Comparison of ENCODE assay signal across 26 cellular contexts in the genomic region with DNA sequence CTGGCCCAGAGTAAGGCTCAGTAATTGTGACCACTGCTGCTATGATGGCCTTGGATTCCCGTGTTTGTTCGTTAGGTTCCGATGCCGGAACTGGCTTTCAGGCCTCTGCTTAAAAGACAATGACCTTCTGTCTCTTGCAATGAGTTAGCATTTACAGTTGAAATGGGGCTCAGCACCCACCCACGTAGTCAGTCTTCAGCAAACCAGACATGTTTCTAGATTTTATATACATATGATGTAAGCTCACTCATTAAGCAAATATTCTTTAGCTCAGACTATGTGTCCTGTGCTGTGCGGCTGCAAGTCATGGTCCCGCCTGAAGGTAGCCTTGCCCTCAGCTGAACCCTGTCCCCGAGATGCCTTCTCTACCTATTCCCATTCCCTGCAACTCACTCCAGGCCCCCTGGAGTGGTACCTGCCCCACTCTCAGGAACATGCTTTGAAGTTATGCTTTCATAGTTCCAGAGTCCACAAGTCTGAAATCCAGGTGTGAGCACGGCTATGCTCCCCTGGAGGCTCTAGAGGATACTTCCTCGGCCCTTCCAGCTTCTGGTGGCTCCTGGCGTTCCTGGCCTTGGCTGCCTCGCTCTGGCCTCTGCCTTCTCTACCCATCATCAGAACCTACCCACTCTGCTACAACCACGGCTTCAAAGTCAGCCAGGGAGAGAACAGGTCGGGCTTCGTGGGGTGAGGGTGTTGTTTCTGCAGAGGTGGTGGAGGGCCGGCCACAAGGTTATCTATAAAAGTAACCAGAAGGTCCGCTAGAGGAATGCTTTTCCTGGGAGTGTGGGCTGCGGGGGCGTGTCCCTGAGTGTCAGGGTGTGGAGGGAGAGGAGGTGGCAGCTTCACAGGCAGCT.
DNase-seq lines count a peak whose midpoint lies in the region; ATAC-seq, FAIRE-seq and TF ChIP-seq lines count a peak whose summit lies in the region.
"Had no signal": no experiment of that assay in that cellular context is flagged by ENCODE, and none has a peak within 500 bp of the region (broad histone marks: within the 10 kb centered on the region; RNA-seq: fewer than 3 reads in every experiment).

No MANE protein-coding gene starts in this region.

- H3K4me3 ChIP-seq in Caco-2 (ENCODE audit: low read depth, low read length) (no peak overlapping the region), hepatocyte (no peak overlapping the region), spleen (no peak overlapping the region)
- H3K4me3 ChIP-seq: A549, GM23338, SJSA1 had no signal

- no peak for FAIRE-seq in D721Med (lab: Jason Lieb, UNC)
- FAIRE-seq: A549, G401.6, GM12891 had no signal

- H3K27me3 ChIP-seq in Caco-2 (replicated peaks; ENCODE audit: control insufficient read depth, insufficient read depth, low read length): no peaks in the 10 kb centered on the region
- no peaks in the 10 kb centered on the region for H3K27me3 ChIP-seq in hepatocyte
- no peaks in the 10 kb centered on the region for H3K27me3 ChIP-seq in spleen (replicated peaks in 1 of 7)
- H3K27me3 ChIP-seq: SJSA1 had no signal

- H4K20me1 ChIP-seq in hepatocyte (ENCODE audit: insufficient read depth, poor library complexity, severe bottlenecking): no peaks in the 10 kb centered on the region

- H3K4me1 Mint-ChIP-seq in Caco-2 (ENCODE audit: low read depth, unreplicated experiment) (peaks cover 12% of the 10 kb centered on the region), WTC11 (peaks cover 7% of the 10 kb centered on the region; the same call in 1 of the 2 replicates)

- H3K27me3 Mint-ChIP-seq in Caco-2 (ENCODE audit: insufficient read depth, unreplicated experiment) (no peaks in the 10 kb centered on the region), WTC11 (ENCODE audit: low read depth) (peaks cover 10% of the 10 kb centered on the region)

- H3K9me3 ChIP-seq in Caco-2: peaks cover 6% of the 10 kb centered on the region; the same call in 1 of the 2 replicates
- no peaks in the 10 kb centered on the region for H3K9me3 ChIP-seq in hepatocyte (ENCODE audit: low read depth)
- H3K9me3 ChIP-seq in spleen: peaks cover 0 to 39% (median 27%) of the 10 kb centered on the region in 8 donors
- H3K9me3 ChIP-seq: SJSA1 had no signal

- no peaks in the 10 kb centered on the region for H3K9me2 ChIP-seq in hepatocyte (replicated peaks; ENCODE audit: insufficient read depth)

- intact Hi-C loops in Caco-2 (cut with micrococcal nuclease; ENCODE audit: unreplicated experiment): no loop called here
- intact Hi-C loops in spleen (cut with DNase I; ENCODE audit: low total_unique reads): no loop called here

- no peaks in the 10 kb centered on the region for H3K36me3 ChIP-seq in Caco-2 (ENCODE audit: control insufficient read depth, insufficient read depth, low read length)
- H3K36me3 ChIP-seq in hepatocyte (replicated peaks; ENCODE audit: insufficient read depth, low read depth): no peaks in the 10 kb centered on the region
- peaks cover 0 to 25% (median 2%) of the 10 kb centered on the region in 6 donors for H3K36me3 ChIP-seq in spleen
- H3K36me3 ChIP-seq: SJSA1 had no signal

- H3K4me3 Mint-ChIP-seq in Caco-2 (ENCODE audit: unreplicated experiment) (peak overlapping the region; percentile 35), WTC11 (no peak overlapping the region)
- H3K4me3 Mint-ChIP-seq: CD8-positive, alpha-beta T cell; GM23338 had no signal

- no peaks in the 10 kb centered on the region for H3K9me3 Mint-ChIP-seq in Caco-2 (ENCODE audit: unreplicated experiment)
- H3K9me3 Mint-ChIP-seq in WTC11: peaks cover 10% of the 10 kb centered on the region
- H3K9me3 Mint-ChIP-seq: GM23338 had no signal

- DNase-seq in Caco-2 (peak; percentile 52 to 74), WTC11 (ENCODE audit: low spot score) (no peak), hepatocyte (ENCODE audit: low spot score) (peak; percentile 22), spleen (peak; percentile 35), NAMALWA (ENCODE audit: low spot score) (no peak), D721Med (ENCODE audit: insufficient read length, low spot score) (no peak), DMS53 (lab: John Stamatoyannopoulos, UW) (no peak)
- DNase-seq: C1 segment of cervical spinal cord; CD8-positive, alpha-beta T cell; HCEC 1CT; Kasumi-1; NCI-H1105; NCI-H1436 treated with DMSO at 0.1 percent for 48 hours; NCI-H187 treated with DMSO at 0.1 percent for 48 hours; NCI-H2107; NCI-H446; NCI-H524 treated with DMSO at 0.1 percent for 48 hours; NCI-H774; PC-3; Right ventricle myocardium superior had no signal

- H2AFZ ChIP-seq in hepatocyte: no peak overlapping the region
- H2AFZ ChIP-seq: GM23338 had no signal

- TF ChIP-seq CTCF in Caco-2 (IDR thresholded peaks at IDR 0.05; ENCODE audit: insufficient read depth in 1 of 2, low read depth in 1 of 2, low read length in 1 of 2, severe bottlenecking in 1 of 2, unreplicated experiment in 1 of 2): peak in 1 of 2 experiments; percentile 0
- no peak for TF ChIP-seq CTCF in WTC11 (IDR thresholded peaks at IDR 0.05)
- no peak for TF ChIP-seq CTCF in hepatocyte (IDR thresholded peaks at IDR 0.05; ENCODE audit: poor library complexity)
- no peak for TF ChIP-seq CTCF in spleen (IDR thresholded peaks at IDR 0.05 in 8 of 11, conservative IDR thresholded peaks at IDR 0.05 in 3 of 11)
- TF ChIP-seq CTCF in D721Med (IDR thresholded peaks at IDR 0.05; ENCODE audit: insufficient read depth, missing control alignments): no peak

- H3K4me1 ChIP-seq in Caco-2 (peaks cover 23% of the 10 kb centered on the region), hepatocyte (ENCODE audit: insufficient read depth) (no peaks in the 10 kb centered on the region), spleen (no peaks in the 10 kb centered on the region)
- H3K4me1 ChIP-seq: A549, SJSA1 had no signal

- ATAC-seq in WTC11: no peak
- ATAC-seq: A549; CD8-positive, alpha-beta T cell; GM23338; PC-3 had no signal

- H3K36me3 Mint-ChIP-seq in Caco-2 (ENCODE audit: insufficient read depth, unreplicated experiment): peaks cover 5% of the 10 kb centered on the region
- peaks cover 7% of the 10 kb centered on the region; the same call in 1 of the 2 replicates for H3K36me3 Mint-ChIP-seq in WTC11

- POLR2A ChIA-PET in Caco-2 (lab: Charles Lee): no interaction called here
- POLR2A ChIA-PET in WTC11 (lab: Charles Lee): no interaction called here

- peak overlapping the region; percentile 60 for H3K27ac Mint-ChIP-seq in Caco-2 (ENCODE audit: unreplicated experiment)
- no peak overlapping the region for H3K27ac Mint-ChIP-seq in WTC11
- H3K27ac Mint-ChIP-seq: CD8-positive, alpha-beta T cell; GM23338 had no signal

- CTCF ChIA-PET in Caco-2 (lab: Charles Lee): interaction anchor here (0.8 kb wide), 1 partner anchor 11 kb away, joined by 4 read pairs; no protein-coding TSS in a partner anchor
- CTCF ChIA-PET in WTC11 (lab: Charles Lee): interaction anchor here (0.6 to 0.9 kb wide), 3 partner anchors 10 to 611 kb away, joined by 3 read pairs; no protein-coding TSS in a partner anchor

- no peak overlapping the region for H3K4me2 ChIP-seq in hepatocyte
- H3K4me2 ChIP-seq: A549, GM23338 had no signal

- no peaks in the 10 kb centered on the region for H3K79me2 ChIP-seq in hepatocyte

- WGBS in hepatocyte (ENCODE audit: low lambda C conversion rate, missing lambda C conversion rate): 73% methylated on average over 19 of the region's 19 CpGs
- 90 to 92% (median 91%) methylated on average over 18 to 19 of the region's 19 CpGs for WGBS in spleen, 5 donors

- BruUV-seq in Caco-2 (replicated peaks; lab: Mats Ljungman, UMichigan): no TSS peak

- no peak for TF ChIP-seq POLR2A in spleen (IDR thresholded peaks at IDR 0.05)

- H3K27ac ChIP-seq in hepatocyte: no peak overlapping the region
- no peak overlapping the region for H3K27ac ChIP-seq in spleen
- H3K27ac ChIP-seq: A549, HL-60, SJSA1 had no signal

TF ChIP-seq in WTC11, 78 proteins besides CTCF, POLR2A, EP300 and RAD21 (continues in another document):
- TF ChIP-seq, protein P1, sequence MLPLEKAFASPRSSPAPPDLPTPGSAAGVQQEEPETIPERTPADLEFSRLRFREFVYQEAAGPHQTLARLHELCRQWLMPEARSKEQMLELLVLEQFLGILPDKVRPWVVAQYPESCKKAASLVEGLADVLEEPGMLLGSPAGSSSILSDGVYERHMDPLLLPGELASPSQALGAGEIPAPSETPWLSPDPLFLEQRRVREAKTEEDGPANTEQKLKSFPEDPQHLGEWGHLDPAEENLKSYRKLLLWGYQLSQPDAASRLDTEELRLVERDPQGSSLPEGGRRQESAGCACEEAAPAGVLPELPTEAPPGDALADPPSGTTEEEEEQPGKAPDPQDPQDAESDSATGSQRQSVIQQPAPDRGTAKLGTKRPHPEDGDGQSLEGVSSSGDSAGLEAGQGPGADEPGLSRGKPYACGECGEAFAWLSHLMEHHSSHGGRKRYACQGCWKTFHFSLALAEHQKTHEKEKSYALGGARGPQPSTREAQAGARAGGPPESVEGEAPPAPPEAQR (CRISPR knock-in tag; IDR thresholded peaks at IDR 0.05): no peak
- TF ChIP-seq, protein P2, sequence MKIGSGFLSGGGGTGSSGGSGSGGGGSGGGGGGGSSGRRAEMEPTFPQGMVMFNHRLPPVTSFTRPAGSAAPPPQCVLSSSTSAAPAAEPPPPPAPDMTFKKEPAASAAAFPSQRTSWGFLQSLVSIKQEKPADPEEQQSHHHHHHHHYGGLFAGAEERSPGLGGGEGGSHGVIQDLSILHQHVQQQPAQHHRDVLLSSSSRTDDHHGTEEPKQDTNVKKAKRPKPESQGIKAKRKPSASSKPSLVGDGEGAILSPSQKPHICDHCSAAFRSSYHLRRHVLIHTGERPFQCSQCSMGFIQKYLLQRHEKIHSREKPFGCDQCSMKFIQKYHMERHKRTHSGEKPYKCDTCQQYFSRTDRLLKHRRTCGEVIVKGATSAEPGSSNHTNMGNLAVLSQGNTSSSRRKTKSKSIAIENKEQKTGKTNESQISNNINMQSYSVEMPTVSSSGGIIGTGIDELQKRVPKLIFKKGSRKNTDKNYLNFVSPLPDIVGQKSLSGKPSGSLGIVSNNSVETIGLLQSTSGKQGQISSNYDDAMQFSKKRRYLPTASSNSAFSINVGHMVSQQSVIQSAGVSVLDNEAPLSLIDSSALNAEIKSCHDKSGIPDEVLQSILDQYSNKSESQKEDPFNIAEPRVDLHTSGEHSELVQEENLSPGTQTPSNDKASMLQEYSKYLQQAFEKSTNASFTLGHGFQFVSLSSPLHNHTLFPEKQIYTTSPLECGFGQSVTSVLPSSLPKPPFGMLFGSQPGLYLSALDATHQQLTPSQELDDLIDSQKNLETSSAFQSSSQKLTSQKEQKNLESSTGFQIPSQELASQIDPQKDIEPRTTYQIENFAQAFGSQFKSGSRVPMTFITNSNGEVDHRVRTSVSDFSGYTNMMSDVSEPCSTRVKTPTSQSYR (CRISPR knock-in tag; IDR thresholded peaks at IDR 0.05): no peak

Comparison
In these comparisons a context has a peak if more than half of its experiments do, and no peak if none do; other contexts are left out.
1. DNase-seq: peak in Caco-2 (2 of 2), hepatocyte (single experiment) and spleen (single experiment); none in WTC11 (single experiment), NAMALWA (single experiment), D721Med (single experiment) and DMS53 (single experiment).